In the genomic region with DNA sequence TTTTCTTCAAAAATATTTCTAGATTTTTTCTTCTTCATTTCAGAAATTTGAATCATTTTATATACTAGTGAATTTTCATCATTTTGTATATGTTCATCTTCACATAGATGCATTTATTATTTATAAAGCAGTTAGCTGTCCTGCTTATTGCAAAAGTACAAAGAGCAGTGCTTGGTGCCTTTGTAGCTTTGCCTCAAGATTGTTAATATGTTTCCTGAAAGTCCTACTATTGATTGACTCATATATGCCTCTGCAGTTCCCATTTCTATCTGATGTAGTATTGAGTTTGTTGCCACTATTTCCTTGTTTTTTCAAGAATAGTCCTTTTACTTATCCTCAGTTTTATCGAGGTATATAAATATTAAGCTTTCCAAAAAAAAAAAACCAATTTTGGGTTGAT, we compare ENCODE assay signal across 21 cellular contexts.
"Had no signal": no experiment of that assay in that cellular context is flagged by ENCODE, and none has a peak within 500 bp of the region (broad histone marks: within the 10 kb centered on the region; RNA-seq: fewer than 3 reads in every experiment).

No MANE protein-coding gene starts in this region.

- DNase-seq: cerebellar nuclear complex; colonic mucosa; cortex of kidney; effector CD4-positive, alpha-beta T cell; effector memory CD4-positive, alpha-beta T cell; esophagus squamous epithelium; foreskin fibroblast; foreskin melanocyte; glutamatergic neuron; head of caudate nucleus; heart right ventricle; hippocampal formation; kidney glomerular epithelial cell; left ventricle myocardium superior; lower lobe of right lung; mesenchymal stem cell; naive thymus-derived CD4-positive, alpha-beta T cell had no signal

- H3K4me1 ChIP-seq: colonic mucosa, esophagus squamous epithelium, lower lobe of right lung had no signal

- H3K27me3 ChIP-seq: colonic mucosa, esophagus squamous epithelium, gastroesophageal sphincter, heart right ventricle had no signal

- H3K27ac ChIP-seq: colonic mucosa, esophagus squamous epithelium, gastroesophageal sphincter, heart right ventricle, lower lobe of right lung had no signal

- H3K9me3 ChIP-seq: colonic mucosa, esophagus squamous epithelium, gastroesophageal sphincter, heart right ventricle, lower lobe of right lung had no signal

- FAIRE-seq: endothelial cell of umbilical vein, keratinocyte had no signal

- H3K4me3 ChIP-seq: colonic mucosa, esophagus squamous epithelium, gastroesophageal sphincter, heart right ventricle, lower lobe of right lung had no signal

- ATAC-seq: gastroesophageal sphincter; heart right ventricle; left lobe of liver; left ventricle myocardium superior; lower lobe of right lung; naive thymus-derived CD4-positive, alpha-beta T cell had no signal

- H3K36me3 ChIP-seq: colonic mucosa, esophagus squamous epithelium, gastroesophageal sphincter, heart right ventricle, lower lobe of right lung had no signal
